11 cellular contexts compared by ENCODE assay signal in the genomic region with DNA sequence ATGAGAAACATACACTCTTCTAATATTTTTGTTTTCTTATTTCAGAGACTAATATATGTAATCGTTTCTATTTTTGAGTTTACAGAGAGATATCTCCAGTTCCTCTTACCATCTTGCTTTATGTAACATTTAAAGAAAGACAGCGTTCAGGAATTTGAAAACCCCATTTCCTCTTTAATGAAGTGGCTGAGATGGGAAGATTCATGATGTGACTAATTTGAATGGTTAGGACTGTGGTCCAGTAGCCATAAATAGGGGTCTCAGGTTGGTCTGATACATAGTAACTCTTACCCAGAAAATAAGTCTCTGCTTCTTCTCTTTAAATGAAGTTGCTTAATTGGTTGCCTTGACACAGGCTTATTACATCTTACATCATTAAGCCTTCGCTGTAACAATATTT. TPM values are rescaled to one million over a fixed set of nuclear protein-coding genes. Genes with fewer than 3 reads are reported as not detected.
DNase-seq lines count a peak whose midpoint lies in the region; ATAC-seq, FAIRE-seq and TF ChIP-seq lines count a peak whose summit lies in the region.
"Had no signal": no experiment of that assay in that cellular context is flagged by ENCODE, and none has a peak within 500 bp of the region (broad histone marks: within the 10 kb centered on the region; RNA-seq: fewer than 3 reads in every experiment).

No MANE protein-coding gene starts in this region.

- no peak for FAIRE-seq in endothelial cell of umbilical vein (lab: Jason Lieb, UNC)
- FAIRE-seq: colon had no signal

- peaks cover 98% of the 10 kb centered on the region for H3K79me2 ChIP-seq in endothelial cell of umbilical vein (ENCODE audit: control insufficient read depth, insufficient read depth, low read length)

- intact Hi-C loops in activated CD8-positive, alpha-beta T cell treated with anti-CD3 and anti-CD28 coated beads for 36 hours (cut with micrococcal nuclease) = no loop called here
- intact Hi-C loops in endothelial cell of umbilical vein (cut with micrococcal nuclease) = no loop called here

- no peak for TF ChIP-seq CTCF in activated CD8-positive, alpha-beta T cell treated with anti-CD3 and anti-CD28 coated beads for 36 hours (IDR thresholded peaks at IDR 0.05)
- no peak for TF ChIP-seq CTCF in endothelial cell of umbilical vein (IDR thresholded peaks at IDR 0.05; ENCODE audit: extremely low read depth in 1 of 2, insufficient read depth in 1 of 2, low read depth in 1 of 2, low read length in 2 of 2)

- peaks cover 29% of the 10 kb centered on the region for H4K20me1 ChIP-seq in endothelial cell of umbilical vein (replicated peaks; ENCODE audit: control insufficient read depth, extremely low read depth, insufficient read depth, low read length)

- no peak overlapping the region for H3K27ac ChIP-seq in endothelial cell of umbilical vein (ENCODE audit: insufficient read depth, low read depth, low read length)

- no peaks in the 10 kb centered on the region for H3K36me3 ChIP-seq in endothelial cell of umbilical vein (ENCODE audit: control insufficient read depth in 2 of 2, extremely low read depth in 1 of 2, insufficient read depth in 2 of 2, low read length in 2 of 2)
- H3K36me3 ChIP-seq: upper lobe of left lung had no signal

- no peak for DNase-seq in activated CD8-positive, alpha-beta T cell treated with anti-CD3 and anti-CD28 coated beads for 36 hours
- DNase-seq in activated CD8-positive, alpha-beta T cell treated with anti-CD3 and anti-CD28 coated beads, Interleukin-2, amount 10 ng/mL, durations not matched to agents 7 days and 5 days = no peak
- DNase-seq in NCI-H82 (lab: John Stamatoyannopoulos, UW) = peak; percentile 67
- no peak for DNase-seq in endothelial cell of umbilical vein (ENCODE audit: low read depth, low spot score)
- DNase-seq in middle frontal gyrus (ENCODE audit: extremely low spot score, low spot score) = no peak
- DNase-seq: stimulated activated CD4-positive, alpha-beta T cell treated with anti-CD3 and anti-CD28 coated beads, Interleukin-1b, Interleukin-23, amount 100 ng/mL, for 48 hours; upper lobe of left lung had no signal

- H3K9me3 ChIP-seq in endothelial cell of umbilical vein (replicated peaks; ENCODE audit: control insufficient read depth, insufficient read depth, low read length) = no peaks in the 10 kb centered on the region
- H3K9me3 ChIP-seq: upper lobe of left lung had no signal

- H3K27me3 ChIP-seq in endothelial cell of umbilical vein (ENCODE audit: control insufficient read depth in 2 of 2, insufficient read depth in 2 of 2, low read length in 2 of 2) = no peaks in the 10 kb centered on the region
- H3K27me3 ChIP-seq: upper lobe of left lung had no signal

- dilution Hi-C loops in endothelial cell of umbilical vein (cut with MboI; ENCODE audit: extremely low pct_ligation_motif_present, low sequenced_read_pairs) = no loop called here

- no peaks in the 10 kb centered on the region for H3K9me3 Mint-ChIP-seq in activated CD8-positive, alpha-beta T cell treated with anti-CD3 and anti-CD28 coated beads for 36 hours
- no peaks in the 10 kb centered on the region for H3K9me3 Mint-ChIP-seq in activated CD8-positive, alpha-beta T cell treated with anti-CD3 and anti-CD28 coated beads, Interleukin-2, amount 10 ng/mL, durations not matched to agents 7 days and 5 days (ENCODE audit: insufficient read depth)
- H3K9me3 Mint-ChIP-seq in stimulated activated memory B cell treated with anti-CD40 and anti-IgM and Interleukin-4, amounts not matched to agents 10 μg/mL and 1 μg/mL and 100 μg/mL, for 72 hours = no peaks in the 10 kb centered on the region

- H3K4me1 Mint-ChIP-seq in activated CD8-positive, alpha-beta T cell treated with anti-CD3 and anti-CD28 coated beads for 36 hours (ENCODE audit: low read depth) = peaks cover 63% of the 10 kb centered on the region
- peaks cover 72% of the 10 kb centered on the region for H3K4me1 Mint-ChIP-seq in activated CD8-positive, alpha-beta T cell treated with anti-CD3 and anti-CD28 coated beads, Interleukin-2, amount 10 ng/mL, durations not matched to agents 7 days and 5 days (ENCODE audit: low read depth)
- H3K4me1 Mint-ChIP-seq in stimulated activated memory B cell treated with anti-CD40 and anti-IgM and Interleukin-4, amounts not matched to agents 10 μg/mL and 1 μg/mL and 100 μg/mL, for 72 hours = peaks cover 75% of the 10 kb centered on the region

- H3K4me1 ChIP-seq in endothelial cell of umbilical vein (ENCODE audit: control insufficient read depth, extremely low read depth, insufficient read depth, low read length) = peaks cover 29% of the 10 kb centered on the region

- no peaks in the 10 kb centered on the region for H3K27me3 Mint-ChIP-seq in activated CD8-positive, alpha-beta T cell treated with anti-CD3 and anti-CD28 coated beads for 36 hours
- H3K27me3 Mint-ChIP-seq in activated CD8-positive, alpha-beta T cell treated with anti-CD3 and anti-CD28 coated beads, Interleukin-2, amount 10 ng/mL, durations not matched to agents 7 days and 5 days (ENCODE audit: low read depth) = no peaks in the 10 kb centered on the region
- H3K27me3 Mint-ChIP-seq in stimulated activated memory B cell treated with anti-CD40 and anti-IgM and Interleukin-4, amounts not matched to agents 10 μg/mL and 1 μg/mL and 100 μg/mL, for 72 hours = no peaks in the 10 kb centered on the region

- H3K4me2 ChIP-seq in endothelial cell of umbilical vein (ENCODE audit: insufficient read depth, low read length) = peak overlapping the region; percentile 14

- BruUV-seq in endothelial cell of umbilical vein (replicated peaks; lab: Mats Ljungman, UMichigan) = no TSS peak

- POLR2A ChIA-PET in activated CD8-positive, alpha-beta T cell treated with anti-CD3 and anti-CD28 coated beads for 36 hours (lab: Charles Lee) = interaction anchor here (1.6 kb wide), 1 partner anchor 8 kb away, joined by 5 read pairs; no protein-coding TSS in a partner anchor
- POLR2A ChIA-PET in activated CD8-positive, alpha-beta T cell treated with anti-CD3 and anti-CD28 coated beads, Interleukin-2, amount 10 ng/mL, durations not matched to agents 7 days and 5 days (lab: Charles Lee) = no interaction called here
- POLR2A ChIA-PET in endothelial cell of umbilical vein (lab: Charles Lee) = no interaction called here

- H3K9ac ChIP-seq in endothelial cell of umbilical vein (replicated peaks; ENCODE audit: extremely low read depth, insufficient read depth, low read length) = no peak overlapping the region

- TF ChIP-seq POLR2A in endothelial cell of umbilical vein (IDR thresholded peaks at IDR 0.05; ENCODE audit: low read depth, low read length) = no peak

- CTCF ChIA-PET in activated CD8-positive, alpha-beta T cell treated with anti-CD3 and anti-CD28 coated beads for 36 hours (lab: Charles Lee) = interaction anchor here (1.6 to 2.0 kb wide), 2 partner anchors 10 to 40 kb away, joined by 6 to 11 read pairs; no protein-coding TSS in a partner anchor
- CTCF ChIA-PET in activated CD8-positive, alpha-beta T cell treated with anti-CD3 and anti-CD28 coated beads, Interleukin-2, amount 10 ng/mL, durations not matched to agents 7 days and 5 days (lab: Charles Lee) = interaction anchor here (1.1 kb wide), 1 partner anchor 12 kb away, joined by 4 read pairs; no protein-coding TSS in a partner anchor
- CTCF ChIA-PET in endothelial cell of umbilical vein (lab: Charles Lee) = interaction anchor here (0.7 to 1.4 kb wide), 2 partner anchors 17 to 40 kb away, joined by 3 to 5 read pairs; no protein-coding TSS in a partner anchor

- H3K36me3 Mint-ChIP-seq in activated CD8-positive, alpha-beta T cell treated with anti-CD3 and anti-CD28 coated beads for 36 hours (ENCODE audit: low read depth) = peaks cover 44% of the 10 kb centered on the region
- H3K36me3 Mint-ChIP-seq in activated CD8-positive, alpha-beta T cell treated with anti-CD3 and anti-CD28 coated beads, Interleukin-2, amount 10 ng/mL, durations not matched to agents 7 days and 5 days (ENCODE audit: low read depth) = peaks cover 46% of the 10 kb centered on the region
- H3K36me3 Mint-ChIP-seq in stimulated activated memory B cell treated with anti-CD40 and anti-IgM and Interleukin-4, amounts not matched to agents 10 μg/mL and 1 μg/mL and 100 μg/mL, for 72 hours = peaks cover 4% of the 10 kb centered on the region

- H2AFZ ChIP-seq in endothelial cell of umbilical vein (ENCODE audit: low read depth, low read length) = no peak overlapping the region

- peak overlapping the region; percentile 32 for H3K27ac Mint-ChIP-seq in activated CD8-positive, alpha-beta T cell treated with anti-CD3 and anti-CD28 coated beads for 36 hours
- H3K27ac Mint-ChIP-seq in activated CD8-positive, alpha-beta T cell treated with anti-CD3 and anti-CD28 coated beads, Interleukin-2, amount 10 ng/mL, durations not matched to agents 7 days and 5 days = no peak overlapping the region
- peak overlapping the region; percentile 19 for H3K27ac Mint-ChIP-seq in stimulated activated memory B cell treated with anti-CD40 and anti-IgM and Interleukin-4, amounts not matched to agents 10 μg/mL and 1 μg/mL and 100 μg/mL, for 72 hours

- peak overlapping the region; percentile 32 for H3K4me3 Mint-ChIP-seq in activated CD8-positive, alpha-beta T cell treated with anti-CD3 and anti-CD28 coated beads for 36 hours
- H3K4me3 Mint-ChIP-seq in activated CD8-positive, alpha-beta T cell treated with anti-CD3 and anti-CD28 coated beads, Interleukin-2, amount 10 ng/mL, durations not matched to agents 7 days and 5 days = no peak overlapping the region
- peak overlapping the region; percentile 21 for H3K4me3 Mint-ChIP-seq in stimulated activated memory B cell treated with anti-CD40 and anti-IgM and Interleukin-4, amounts not matched to agents 10 μg/mL and 1 μg/mL and 100 μg/mL, for 72 hours

- no peak overlapping the region for H3K4me3 ChIP-seq in endothelial cell of umbilical vein (replicated peaks in 1 of 3; ENCODE audit: insufficient read depth in 1 of 3, low read depth in 1 of 3, low read length in 3 of 3)
- H3K4me3 ChIP-seq: upper lobe of left lung had no signal

- ATAC-seq in activated CD8-positive, alpha-beta T cell treated with anti-CD3 and anti-CD28 coated beads for 36 hours = no peak
- no peak for ATAC-seq in activated CD8-positive, alpha-beta T cell treated with anti-CD3 and anti-CD28 coated beads, Interleukin-2, amount 10 ng/mL, durations not matched to agents 7 days and 5 days
- no peak for ATAC-seq in stimulated activated memory B cell treated with anti-CD40 and anti-IgM and Interleukin-4, amounts not matched to agents 10 μg/mL and 1 μg/mL and 100 μg/mL, for 72 hours
- ATAC-seq in HG03354 (IDR thresholded peaks at IDR 0.05; ENCODE audit: poor library complexity, severe bottlenecking, unreplicated experiment) (no peak), HG02884 (IDR thresholded peaks at IDR 0.05; ENCODE audit: unreplicated experiment) (no peak)

- no peaks in the 10 kb centered on the region for H3K9me1 ChIP-seq in endothelial cell of umbilical vein (replicated peaks; ENCODE audit: control insufficient read depth, extremely low read depth, insufficient read depth, low read length)

RNA-seq across cellular contexts. Expression of a gene that starts 6.9 kb away (rescaled TPM):
- 10 to 100 TPM; 94.7 to 98.4 TPM for total RNA-seq in activated CD8-positive, alpha-beta T cell treated with anti-CD3 and anti-CD28 coated beads for 36 hours
- total RNA-seq in activated CD8-positive, alpha-beta T cell treated with anti-CD3 and anti-CD28 coated beads, Interleukin-2, amount 10 ng/mL, durations not matched to agents 7 days and 5 days = 100 to 1,000 TPM in 1 of 2 experiments, 10 to 100 TPM in 1; 95.1 to 105 TPM
- 68.5 and 74.8 TPM in 2 replicates for total RNA-seq in endothelial cell of umbilical vein
- 10.1 and 19.0 TPM in 2 replicates for polyA plus RNA-seq in endothelial cell of umbilical vein
- polyA plus RNA-seq in endothelial cell of umbilical vein (2011; cell fraction: cytosol; rRNA removed) = 10.7 and 11.8 TPM in 2 replicates
- 55.5 and 66.2 TPM in 2 replicates for polyA plus RNA-seq in endothelial cell of umbilical vein (2011; cell fraction: nucleus; rRNA removed)
- polyA plus RNA-seq in endothelial cell of umbilical vein (2012) = 27.7 and 29.8 TPM in 2 replicates
- 92.4 and 106 TPM in 2 replicates for polyA minus RNA-seq in endothelial cell of umbilical vein
- 19.5 TPM for polyA minus RNA-seq in endothelial cell of umbilical vein (2011; cell fraction: cytosol; rRNA and poly(A)+ RNA removed)
- 172 and 208 TPM in 2 replicates for polyA minus RNA-seq in endothelial cell of umbilical vein (2011; cell fraction: nucleus; rRNA and poly(A)+ RNA removed)
